Comparison of ENCODE assay signal across 31 cellular contexts in genomic region chr3:71744738-71745137, GRCh38. TPM values are rescaled to one million over a fixed set of nuclear protein-coding genes. Genes with fewer than 3 reads are reported as not detected.
"Had no signal": no experiment of that assay in that cellular context is flagged by ENCODE, and none has a peak within 500 bp of the region (broad histone marks: within the 10 kb centered on the region; RNA-seq: fewer than 3 reads in every experiment).

No MANE protein-coding gene starts in this region.

- H3K4me1 ChIP-seq: colonic mucosa, esophagus squamous epithelium, gastrocnemius medialis, heart right ventricle, left lung, lower lobe of right lung had no signal

- H3K4me1 Mint-ChIP-seq: endodermal cell, mesothelial cell of epicardium, naive B cell had no signal

- H3K36me3 ChIP-seq: colonic mucosa, esophagus squamous epithelium, gastrocnemius medialis, heart right ventricle, left lung, lower lobe of right lung had no signal

- H3K27ac Mint-ChIP-seq: dendritic cell treated with granulocyte-macrophage colony-stimulating factor and Interleukin-4, amounts not matched to agents 40 ng/mL and 50 ng/mL, for 4 days; effector memory CD8-positive, alpha-beta T cell; endodermal cell; mesothelial cell of epicardium; naive B cell had no signal

- H3K4me3 Mint-ChIP-seq: dendritic cell treated with granulocyte-macrophage colony-stimulating factor and Interleukin-4, amounts not matched to agents 40 ng/mL and 50 ng/mL, for 4 days; effector memory CD8-positive, alpha-beta T cell; endodermal cell; mesothelial cell of epicardium; naive B cell had no signal

- H3K27me3 Mint-ChIP-seq: dendritic cell treated with granulocyte-macrophage colony-stimulating factor and Interleukin-4, amounts not matched to agents 40 ng/mL and 50 ng/mL, for 4 days had no signal

- DNase-seq: colonic mucosa; cortex of kidney; effector CD8-positive, alpha-beta T cell; effector memory CD8-positive, alpha-beta T cell; endodermal cell; erythroblast; esophagus squamous epithelium; foreskin fibroblast; foreskin melanocyte; gastrocnemius medialis; glutamatergic neuron; head of caudate nucleus; heart right ventricle; hippocampal formation; left cardiac atrium; left lung; left ventricle myocardium superior; lower lobe of right lung; mesenchymal stem cell; mucosa of descending colon; naive B cell had no signal

- ATAC-seq: effector memory CD8-positive, alpha-beta T cell; esophagus mucosa; gastrocnemius medialis; heart right ventricle; left cardiac atrium; left lung; left ventricle myocardium superior; lower lobe of right lung; mucosa of descending colon had no signal

- H3K27ac ChIP-seq: colonic mucosa, epithelial cell of prostate, esophagus squamous epithelium, gastrocnemius medialis, heart right ventricle, left lung, lower lobe of right lung had no signal

- H3K9me3 ChIP-seq: colonic mucosa had no signal

- H3K4me3 ChIP-seq: colonic mucosa, esophagus squamous epithelium, gastrocnemius medialis, heart right ventricle, left lung, lower lobe of right lung, mucosa of descending colon had no signal

RNA-seq across cellular contexts. Expression of gene GPR27, which starts 8.9 kb away (rescaled TPM):
- total RNA-seq: dermis microvascular lymphatic vessel endothelial cell, glomerular endothelial cell, lung microvascular endothelial cell, myocyte had no signal

RNA-seq across cellular contexts. Expression of gene PROK2, which starts 40.2 kb away (rescaled TPM):
- total RNA-seq: dermis microvascular lymphatic vessel endothelial cell, esophagus mucosa, glomerular endothelial cell, kidney epithelial cell, lower leg skin, lung microvascular endothelial cell, mesothelial cell of epicardium, myocyte had no signal
